In the genomic region with DNA sequence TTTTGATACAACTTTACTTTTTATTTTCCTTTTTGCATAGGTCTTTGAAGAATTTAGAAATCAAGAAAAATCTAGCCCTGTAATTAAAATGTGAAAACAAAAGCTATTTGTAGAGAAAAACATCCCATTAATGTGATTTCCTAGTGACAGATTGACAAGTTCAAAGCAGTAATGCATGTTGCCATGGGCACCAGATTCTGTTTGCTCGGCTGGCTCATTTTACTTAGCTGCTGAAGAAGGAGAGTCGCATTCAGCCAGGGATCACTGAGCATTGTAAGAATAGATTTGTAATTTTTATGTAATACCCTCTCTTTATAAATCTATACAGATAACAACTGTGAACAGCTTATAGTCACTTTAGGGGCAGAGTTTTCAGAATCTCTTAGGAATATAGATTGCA, we compare ENCODE assay signal across 1 cellular context.
TF ChIP-seq lines count a peak whose summit lies in the region.

No MANE protein-coding gene starts in this region.

TF ChIP-seq in K562, 482 proteins besides CTCF, POLR2A, EP300 and RAD21 (continued from another document):
- TF ChIP-seq, protein P1, sequence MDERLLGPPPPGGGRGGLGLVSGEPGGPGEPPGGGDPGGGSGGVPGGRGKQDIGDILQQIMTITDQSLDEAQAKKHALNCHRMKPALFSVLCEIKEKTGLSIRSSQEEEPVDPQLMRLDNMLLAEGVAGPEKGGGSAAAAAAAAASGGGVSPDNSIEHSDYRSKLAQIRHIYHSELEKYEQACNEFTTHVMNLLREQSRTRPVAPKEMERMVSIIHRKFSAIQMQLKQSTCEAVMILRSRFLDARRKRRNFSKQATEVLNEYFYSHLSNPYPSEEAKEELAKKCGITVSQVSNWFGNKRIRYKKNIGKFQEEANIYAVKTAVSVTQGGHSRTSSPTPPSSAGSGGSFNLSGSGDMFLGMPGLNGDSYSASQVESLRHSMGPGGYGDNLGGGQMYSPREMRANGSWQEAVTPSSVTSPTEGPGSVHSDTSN (CRISPR knock-in tag; IDR thresholded peaks at IDR 0.05; ENCODE audit: low read depth), result no peak
- TF ChIP-seq, protein P1 (tag; conservative IDR thresholded peaks at IDR 0.05; ENCODE audit: low read depth), result 0 out of 2 replicates have a peak, but pooled peaks have one; percentile 26
